8 cellular contexts compared by ENCODE assay signal in the genomic region with DNA sequence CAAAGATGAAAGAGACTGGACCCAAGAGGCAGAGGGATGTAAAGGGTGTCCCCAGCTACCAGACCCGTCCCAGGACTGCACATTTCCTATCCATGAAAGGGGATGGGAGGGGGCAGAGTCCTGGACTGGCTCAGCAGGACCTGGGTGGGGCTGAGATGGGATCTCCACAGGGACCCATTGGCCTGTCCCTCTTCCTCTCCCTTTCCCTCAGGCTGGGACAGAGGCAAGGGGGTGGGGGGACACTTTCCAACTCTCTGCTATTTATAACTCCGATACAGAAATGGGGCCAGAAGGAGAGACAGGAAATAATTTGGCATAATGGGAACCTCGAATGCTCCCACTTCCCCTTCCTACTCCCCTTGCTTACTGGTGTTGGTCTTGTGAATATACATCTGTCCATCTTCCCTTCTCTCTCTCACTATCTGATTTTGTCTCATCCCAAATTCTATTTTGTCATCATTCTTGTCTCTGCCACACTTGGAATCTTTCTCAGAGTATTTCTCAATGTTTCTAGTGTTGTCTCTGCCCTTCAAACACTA. TPM values are rescaled to one million over a fixed set of nuclear protein-coding genes. Genes with fewer than 3 reads are reported as not detected.
DNase-seq lines count a peak whose midpoint lies in the region; ATAC-seq and TF ChIP-seq lines count a peak whose summit lies in the region.

No MANE protein-coding gene starts in this region.

- dilution Hi-C loops in mammary epithelial cell (cut with HindIII; ENCODE audit: low sequenced_read_pairs): no loop called here

- H3K9me3 Mint-ChIP-seq in MCF 10A (ENCODE audit: unreplicated experiment): no peaks in the 10 kb centered on the region

- in situ Hi-C loops in mammary epithelial cell (cut with MboI; ENCODE audit: low sequenced_read_pairs in 2 of 2): no loop called here

- BruUV-seq in MCF 10A (replicated peaks; lab: Mats Ljungman, UMichigan) (no TSS peak), mammary epithelial cell (replicated peaks; lab: Mats Ljungman, UMichigan) (no TSS peak)

- POLR2A ChIA-PET in MCF 10A (lab: Yijun Ruan, JAX): no interaction called here

- no peak overlapping the region for H3K27ac Mint-ChIP-seq in MCF 10A (ENCODE audit: low read depth, unreplicated experiment)

- no peaks in the 10 kb centered on the region for H3K36me3 ChIP-seq in mammary epithelial cell (ENCODE audit: insufficient read depth, low read length)
- H3K36me3 ChIP-seq in duodenal mucosa (ENCODE audit: control insufficient read depth in 1 of 2, insufficient read depth in 2 of 2, low read length in 2 of 2): no peaks in the 10 kb centered on the region

- H3K4me1 ChIP-seq in mammary epithelial cell (ENCODE audit: insufficient read depth, low read length) (no peaks in the 10 kb centered on the region), duodenal mucosa (ENCODE audit: control insufficient read depth in 1 of 2, insufficient read depth in 2 of 2, low read length in 2 of 2) (peaks cover 15 to 36% of the 10 kb centered on the region in 2 donors)

- H3K9ac ChIP-seq in mammary epithelial cell (ENCODE audit: insufficient read depth, low read length) (no peak overlapping the region), duodenal mucosa (ENCODE audit: low read depth in 1 of 2, low read length in 2 of 2) (no peak overlapping the region)

- H3K4me3 Mint-ChIP-seq in MCF 10A (ENCODE audit: unreplicated experiment): peak overlapping the region; percentile 7

- H3K9me3 ChIP-seq in mammary epithelial cell (replicated peaks; ENCODE audit: insufficient read depth, low read length) (no peaks in the 10 kb centered on the region), duodenal mucosa (ENCODE audit: control insufficient read depth in 1 of 2, low read length in 2 of 2) (no peaks in the 10 kb centered on the region)

- no peak overlapping the region for H3K4me2 ChIP-seq in mammary epithelial cell (ENCODE audit: insufficient read depth, low read depth, low read length)

- CTCF ChIA-PET in MCF 10A (lab: Yijun Ruan, JAX) (no interaction called here), mammary epithelial cell (lab: Charles Lee; ENCODE audit: low non-redundant PET) (no interaction called here)

- peaks cover 21% of the 10 kb centered on the region for H3K4me1 Mint-ChIP-seq in MCF 10A (ENCODE audit: insufficient read depth, unreplicated experiment)

- peaks cover 38% of the 10 kb centered on the region for H3K27me3 Mint-ChIP-seq in MCF 10A (ENCODE audit: insufficient read depth, unreplicated experiment)

- H3K27ac ChIP-seq in mammary epithelial cell (ENCODE audit: insufficient read depth, low read depth, low read length) (no peak overlapping the region), duodenal mucosa (ENCODE audit: low read depth, low read length) (no peak overlapping the region)

- no peaks in the 10 kb centered on the region for H3K36me3 Mint-ChIP-seq in MCF 10A (ENCODE audit: insufficient read depth, unreplicated experiment)

- 50% methylated on average over 2 of the region's 3 CpGs for WGBS in mammary epithelial cell (ENCODE audit: low coverage, missing lambda C conversion rate)

- TF ChIP-seq CTCF in MCF 10A (IDR thresholded peaks at IDR 0.05; ENCODE audit: unreplicated experiment) (no peak), mammary epithelial cell (conservative IDR thresholded peaks at IDR 0.05 in 1 of 2, IDR thresholded peaks at IDR 0.05 in 1 of 2; ENCODE audit: extremely low read depth in 1 of 2, insufficient read depth in 1 of 2, low read depth in 1 of 2, low read length in 2 of 2) (no peak)

- H3K4me3 ChIP-seq in mammary epithelial cell (replicated peaks in 1 of 3; ENCODE audit: insufficient read depth in 1 of 3, low read depth in 2 of 3, low read length in 3 of 3) (no peak overlapping the region), duodenal mucosa (ENCODE audit: low read depth in 1 of 2, low read length in 2 of 2) (peak overlapping the region; percentile 60 to 61)

- DNase-seq in MCF 10A (ENCODE audit: unreplicated experiment): no peak
- no peak for DNase-seq in mammary epithelial cell
- peak; percentile 86 for DNase-seq in myocyte (ENCODE audit: low read depth)
- no peak for DNase-seq in nucleus accumbens (lab: John Stamatoyannopoulos, UW)
- DNase-seq in erythroblast (lab: John Stamatoyannopoulos, UW): no peak
- no peak for DNase-seq in head of caudate nucleus

- intact Hi-C loops in MCF 10A (cut with micrococcal nuclease) (no loop called here), mammary epithelial cell (cut with micrococcal nuclease) (loop anchor here (5.0 kb wide), 1 partner anchor 291 kb away; no protein-coding TSS in a partner anchor), head of caudate nucleus (cut with DNase I) (no loop called here)

- no peak overlapping the region for H2AFZ ChIP-seq in mammary epithelial cell (ENCODE audit: low read depth, low read length)

- no peaks in the 10 kb centered on the region for H3K79me2 ChIP-seq in mammary epithelial cell (ENCODE audit: insufficient read depth, low read length)

- no peak for TF ChIP-seq POLR2A in erythroblast (IDR thresholded peaks at IDR 0.05; ENCODE audit: low read length)

- ATAC-seq in HG03175 (IDR thresholded peaks at IDR 0.05; ENCODE audit: unreplicated experiment): no peak

- no peaks in the 10 kb centered on the region for H4K20me1 ChIP-seq in mammary epithelial cell (ENCODE audit: insufficient read depth, low read length)

- H3K27me3 ChIP-seq in mammary epithelial cell (ENCODE audit: insufficient read depth, low read length) (peaks cover 10% of the 10 kb centered on the region), duodenal mucosa (ENCODE audit: control insufficient read depth in 1 of 2, insufficient read depth in 2 of 2, low read length in 2 of 2) (peaks cover 0 to 21% of the 10 kb centered on the region in 2 donors)

RNA-seq across cellular contexts. Expression of gene ITGA7, which starts 1.1 kb away (rescaled TPM):
- total RNA-seq in MCF 10A (2022) (2.1 and 3.0 TPM in 2 replicates), mammary epithelial cell (1 to 10 TPM in 1 of 2 donors, under 1 TPM in 1; 0.33 to 2.1 TPM), myocyte (1,498 and 1,557 TPM in 2 replicates)
- polyA plus RNA-seq in mammary epithelial cell: 0.28 TPM
- polyA minus RNA-seq in mammary epithelial cell: not detected
- 430 TPM for polyA plus RNA-seq in myocyte (2012)

RNA-seq across cellular contexts. Expression of gene BLOC1S1, which starts 7.1 kb away (rescaled TPM):
- total RNA-seq in MCF 10A (2022): 75.8 and 84.3 TPM in 2 replicates
- total RNA-seq in mammary epithelial cell: 10 to 100 TPM; 29.7 to 71.0 TPM
- 123 TPM for polyA plus RNA-seq in mammary epithelial cell
- 42.0 TPM for polyA minus RNA-seq in mammary epithelial cell
- 104 and 106 TPM in 2 replicates for total RNA-seq in myocyte
- polyA plus RNA-seq in myocyte (2012): 242 TPM

RNA-seq across cellular contexts. Expression of gene RDH5, which starts 11.4 kb away (rescaled TPM):
- total RNA-seq in MCF 10A (2022): 2.5 and 3.9 TPM in 2 replicates
- 1 to 10 TPM; 2.5 to 4.4 TPM for total RNA-seq in mammary epithelial cell
- polyA plus RNA-seq in mammary epithelial cell: 2.1 TPM
- 3.1 TPM for polyA minus RNA-seq in mammary epithelial cell
- 457 and 673 TPM in 2 replicates for total RNA-seq in myocyte
- 71.1 TPM for polyA plus RNA-seq in myocyte (2012)

RNA-seq across cellular contexts. Expression of gene CD63, which starts 20.0 kb away (rescaled TPM):
- total RNA-seq in MCF 10A (2022) (552 and 724 TPM in 2 replicates), mammary epithelial cell (100 to 1,000 TPM; 552 to 814 TPM), myocyte (2,565 and 2,632 TPM in 2 replicates)
- 822 TPM for polyA plus RNA-seq in mammary epithelial cell
- polyA minus RNA-seq in mammary epithelial cell: 467 TPM
- polyA plus RNA-seq in myocyte (2012): 2,293 TPM

RNA-seq across cellular contexts. Expression of gene GDF11, which starts 34.2 kb away (rescaled TPM):
- total RNA-seq in MCF 10A (2022) (1.9 TPM in 2 replicates), mammary epithelial cell (10 to 100 TPM in 1 of 2 donors, 1 to 10 TPM in 1; 2.2 to 11.1 TPM), myocyte (6.2 and 6.6 TPM in 2 replicates)
- polyA plus RNA-seq in mammary epithelial cell: 8.1 TPM
- 7.4 TPM for polyA minus RNA-seq in mammary epithelial cell
- polyA plus RNA-seq in myocyte (2012): 14.3 TPM

Comparison
In these comparisons a context has a peak if more than half of its experiments do, and no peak if none do; other contexts are left out.
1. H3K4me3 ChIP-seq: peak in duodenal mucosa (2 of 2); none in mammary epithelial cell (0 of 3).
2. RNA of gene ITGA7, which starts 1.1 kb away (total RNA-seq): 1,498 to 1,557 TPM in myocyte; 2.1 to 3.0 TPM in MCF 10A and 0.33 to 2.1 TPM in mammary epithelial cell; every median in the first group is over 100 times any median in the second.
3. RNA of gene RDH5, which starts 11.4 kb away (total RNA-seq): 457 to 673 TPM in myocyte; 2.5 to 4.4 TPM in mammary epithelial cell and 2.5 to 3.9 TPM in MCF 10A; every median in the first group is over 10 times any median in the second.